Comparison of ENCODE assay signal across 21 cellular contexts in genomic region chr7:123502216-123502615, GRCh38. TPM values are rescaled to one million over a fixed set of nuclear protein-coding genes. Genes with fewer than 3 reads are reported as not detected.
"Had no signal": no experiment of that assay in that cellular context is flagged by ENCODE, and none has a peak within 500 bp of the region (broad histone marks: within the 10 kb centered on the region; RNA-seq: fewer than 3 reads in every experiment).

No MANE protein-coding gene starts in this region.

- H3K9me3 ChIP-seq: gastrocnemius medialis, pancreas, tibial artery had no signal

- H3K36me3 ChIP-seq: gastrocnemius medialis, pancreas, tibial artery had no signal

- H3K9me3 Mint-ChIP-seq: activated naive CD4-positive, alpha-beta T cell treated with anti-CD3 and anti-CD28 coated beads, Interleukin-2, amount 50 U/mL, for 24 hours had no signal

- H3K4me1 ChIP-seq: gastrocnemius medialis, pancreas had no signal

- ATAC-seq: esophagus mucosa; gastrocnemius medialis; left cardiac atrium; naive thymus-derived CD4-positive, alpha-beta T cell; pancreas; right cardiac atrium; stimulated activated naive CD8-positive, alpha-beta T cell treated with anti-CD3 and anti-CD28 coated beads, Interleukin-15, Interleukin-2, amounts not matched to agents 100 U/mL and 50 U/mL, for 24 hours had no signal

- H3K27ac Mint-ChIP-seq: activated naive CD4-positive, alpha-beta T cell treated with anti-CD3 and anti-CD28 coated beads, Interleukin-2, amount 50 U/mL, for 24 hours; dendritic cell treated with granulocyte-macrophage colony-stimulating factor and Interleukin-4, amounts not matched to agents 40 ng/mL and 50 ng/mL, for 4 days; memory B cell; naive thymus-derived CD4-positive, alpha-beta T cell had no signal

- H3K27ac ChIP-seq: gastrocnemius medialis, pancreas, tibial artery had no signal

- DNase-seq: activated gamma-delta T cell treated with Interleukin-2 at 50 U/mL for 16 hours; activated T-cell treated with anti-CD3 and anti-CD28 coated beads, Interleukin-2, amount 50 U/mL, for 1 hour; anterior cingulate cortex; effector CD8-positive, alpha-beta T cell; gastrocnemius medialis; hippocampal formation; islet precursor cell; left cardiac atrium; naive thymus-derived CD4-positive, alpha-beta T cell; pancreas; right cardiac atrium; stimulated activated CD4-positive, alpha-beta T cell treated with anti-CD3 and anti-CD28 coated beads, Interleukin-12 subunit alpha, Interleukin-12 subunit beta, amount 100 ng/mL, for 4 hours; stimulated activated CD4-positive, alpha-beta T cell treated with anti-CD3 and anti-CD28 coated beads, Interleukin-4, amount 100 ng/mL, for 4 hours; stimulated activated naive CD8-positive, alpha-beta T cell treated with anti-CD3 and anti-CD28 coated beads, Interleukin-15, Interleukin-2, amounts not matched to agents 100 U/mL and 50 U/mL, for 24 hours; T-helper 9 cell; tibial artery had no signal

- H3K4me3 ChIP-seq: gastrocnemius medialis, pancreas, tibial artery had no signal

- H3K4me1 Mint-ChIP-seq: activated naive CD4-positive, alpha-beta T cell treated with anti-CD3 and anti-CD28 coated beads, Interleukin-2, amount 50 U/mL, for 24 hours; memory B cell; naive thymus-derived CD4-positive, alpha-beta T cell had no signal

- H3K4me3 Mint-ChIP-seq: activated naive CD4-positive, alpha-beta T cell treated with anti-CD3 and anti-CD28 coated beads, Interleukin-2, amount 50 U/mL, for 24 hours; brain; dendritic cell treated with granulocyte-macrophage colony-stimulating factor and Interleukin-4, amounts not matched to agents 40 ng/mL and 50 ng/mL, for 4 days; memory B cell; naive thymus-derived CD4-positive, alpha-beta T cell had no signal

- H3K27me3 Mint-ChIP-seq: brain had no signal

- H3K27me3 ChIP-seq: gastrocnemius medialis, pancreas, tibial artery had no signal

RNA-seq across cellular contexts. Expression of gene IQUB, which starts 32.2 kb away (rescaled TPM):
- total RNA-seq: esophagus mucosa had no signal
